ENCODE assay signal across 9 cellular contexts in genomic region chr4:98027827-98028226, GRCh38.
DNase-seq lines count a peak whose midpoint lies in the region; ATAC-seq and TF ChIP-seq lines count a peak whose summit lies in the region.
"Had no signal": no experiment of that assay in that cellular context is flagged by ENCODE, and none has a peak within 500 bp of the region (broad histone marks: within the 10 kb centered on the region; RNA-seq: fewer than 3 reads in every experiment).

No MANE protein-coding gene starts in this region.

- no peak overlapping the region for H3K4me3 ChIP-seq in choroid plexus epithelial cell (ENCODE audit: low read depth, low read length)

- no peak for ATAC-seq in GM18873 (IDR thresholded peaks at IDR 0.05; ENCODE audit: low FRiP score, unreplicated experiment)

- no peak for TF ChIP-seq CTCF in choroid plexus epithelial cell (conservative IDR thresholded peaks at IDR 0.05; ENCODE audit: low read depth, low read length)

- DNase-seq in DMS 273 (lab: John Stamatoyannopoulos, UW; ENCODE audit: unreplicated experiment) (peak; percentile 57), DMS 273 treated with DMSO at 0.1 percent for 48 hours (lab: John Stamatoyannopoulos, UW) (no peak), NCI-H460 (ENCODE audit: extremely low read depth, low read depth) (peak; percentile 11), choroid plexus epithelial cell (ENCODE audit: low read depth) (peak; percentile 17), non-pigmented ciliary epithelial cell (ENCODE audit: low read depth) (peak; percentile 15), dedifferentiated amniotic fluid mesenchymal stem cell (ENCODE audit: extremely low spot score) (no peak)
- no peak for DNase-seq in activated CD8-positive, alpha-beta memory T cell treated with anti-CD3 and anti-CD28 coated beads, Interleukin-2, amount 50 U/mL, for 4 hours
- DNase-seq: NCI-H1417 treated with DMSO at 0.1 percent for 48 hours had no signal

Comparison
In these comparisons a context has a peak if more than half of its experiments do, and no peak if none do; other contexts are left out.
1. DNase-seq: peak in DMS 273 (single experiment), NCI-H460 (single experiment), choroid plexus epithelial cell (single experiment) and non-pigmented ciliary epithelial cell (single experiment); none in DMS 273 treated with DMSO at 0.1 percent for 48 hours (single experiment), activated CD8-positive, alpha-beta memory T cell treated with anti-CD3 and anti-CD28 coated beads, Interleukin-2, amount 50 U/mL, for 4 hours (single experiment) and dedifferentiated amniotic fluid mesenchymal stem cell (single experiment).